8 cellular contexts compared by ENCODE assay signal in genomic region chr1:19430121-19431068, GRCh38. TPM values are rescaled to one million over a fixed set of nuclear protein-coding genes. Genes with fewer than 3 reads are reported as not detected.
A peak's percentile ranks its signal among the peaks of the same experiment; 100 is the strongest.
DNase-seq lines count a peak whose midpoint lies in the region; ATAC-seq and TF ChIP-seq lines count a peak whose summit lies in the region.

No MANE protein-coding gene starts in this region.

- H3K27ac ChIP-seq in gastroesophageal sphincter: peak overlapping the region; percentile 87 to 93 (median 92)

- no peak for TF ChIP-seq POLR2A in gastroesophageal sphincter (IDR thresholded peaks at IDR 0.05)

- no peak for TF ChIP-seq CTCF in gastroesophageal sphincter (IDR thresholded peaks at IDR 0.05)
- no peak for TF ChIP-seq CTCF in GM13976 (IDR thresholded peaks at IDR 0.05; ENCODE audit: borderline replicate concordance, control extremely low read depth, extremely low read depth, insufficient read depth, missing control alignments)

- 36 to 42% methylated on average over 10 to 11 of the region's 16 CpGs for WGBS in gastroesophageal sphincter (ENCODE audit: low coverage in 1 of 2), 2 donors

- no peaks in the 10 kb centered on the region for H3K27me3 ChIP-seq in gastroesophageal sphincter

- peak; percentile 66 for DNase-seq in EL
- peak; percentile 73 for DNase-seq in SK-MEL-5 (ENCODE audit: low read depth, low spot score)
- peak; percentile 86 for DNase-seq in renal cortical epithelial cell (ENCODE audit: low read depth)
- no peak for DNase-seq in GM13976 (ENCODE audit: low spot score)
- DNase-seq in activated CD8-positive, alpha-beta memory T cell treated with anti-CD3 and anti-CD28 coated beads, Interleukin-2, amount 50 U/mL, for 48 hours: no peak
- DNase-seq in stimulated activated CD4-positive, alpha-beta T cell treated with anti-CD3 and anti-CD28 coated beads, Interleukin-2, amount 100 ng/mL, for 24 hours: no peak
- DNase-seq in NCI-H187 treated with DMSO at 0.1 percent for 48 hours (lab: John Stamatoyannopoulos, UW): no peak

- H3K4me3 ChIP-seq in gastroesophageal sphincter: no peak overlapping the region

- no peak for TF ChIP-seq EP300 in gastroesophageal sphincter (IDR thresholded peaks at IDR 0.05)

- H3K36me3 ChIP-seq in gastroesophageal sphincter: no peaks in the 10 kb centered on the region

- in situ Hi-C loops in SK-MEL-5 (cut with HindIII; ENCODE audit: low pct_unique_long_range_greater_than_20kb, low sequenced_read_pairs): no loop called here
- in situ Hi-C loops in GM13976 (cut with MboI; ENCODE audit: low sequenced_read_pairs, unreplicated experiment): no loop called here

- ATAC-seq in gastroesophageal sphincter: no peak

- H3K4me1 ChIP-seq in gastroesophageal sphincter: peaks cover 49 to 100% (median 83%) of the 10 kb centered on the region in 3 donors

- H3K9me3 ChIP-seq in gastroesophageal sphincter: no peaks in the 10 kb centered on the region

RNA-seq across cellular contexts. Expression of gene CAPZB, which starts 54.9 kb away (rescaled TPM):
- 60.5 and 64.3 TPM in 2 replicates for total RNA-seq in SK-MEL-5 (2014; rRNA removed; shearing (Covaris generic))
- 161 and 162 TPM in 2 replicates for polyA plus RNA-seq in SK-MEL-5 (2015; cell fraction: cytosol; rRNA removed)
- 21.6 and 31.2 TPM in 2 replicates for polyA plus RNA-seq in SK-MEL-5 (2015; cell fraction: nucleus; rRNA removed)
- total RNA-seq in gastroesophageal sphincter: 100 to 1,000 TPM; 160 to 288 (median 184) TPM
- total RNA-seq in renal cortical epithelial cell: 114 and 151 TPM in 2 replicates

Comparison
In these comparisons a context has a peak if more than half of its experiments do, and no peak if none do; other contexts are left out.
1. DNase-seq: peak in EL (single experiment), SK-MEL-5 (single experiment) and renal cortical epithelial cell (single experiment); none in GM13976 (single experiment), activated CD8-positive, alpha-beta memory T cell treated with anti-CD3 and anti-CD28 coated beads, Interleukin-2, amount 50 U/mL, for 48 hours (single experiment), stimulated activated CD4-positive, alpha-beta T cell treated with anti-CD3 and anti-CD28 coated beads, Interleukin-2, amount 100 ng/mL, for 24 hours (0 of 2) and NCI-H187 treated with DMSO at 0.1 percent for 48 hours (single experiment).